ENCODE assay signal across 8 cellular contexts in the genomic region with DNA sequence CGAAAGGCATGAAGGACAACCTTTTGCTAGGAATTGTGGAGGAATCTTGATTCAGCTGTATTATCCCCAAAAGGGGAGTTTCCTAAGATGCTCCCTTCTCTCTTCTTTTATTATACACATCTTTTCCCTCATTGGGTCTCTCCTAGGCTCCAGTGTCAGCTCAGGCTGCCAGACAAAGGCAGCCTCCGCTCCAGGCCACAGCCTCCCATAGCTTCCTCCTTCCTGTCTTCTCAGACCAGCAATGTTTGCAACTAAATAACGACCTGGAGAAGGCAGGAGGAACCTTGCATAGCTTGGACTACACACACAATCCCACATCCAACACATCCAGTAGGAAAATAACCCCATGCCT. TPM values are rescaled to one million over a fixed set of nuclear protein-coding genes. Genes with fewer than 3 reads are reported as not detected.
A peak's percentile ranks its signal among the peaks of the same experiment; 100 is the strongest.
DNase-seq lines count a peak whose midpoint lies in the region; ATAC-seq and TF ChIP-seq lines count a peak whose summit lies in the region.

No MANE protein-coding gene starts in this region.

- no peak for TF ChIP-seq POLR2A in body of pancreas (IDR thresholded peaks at IDR 0.05)

- H3K27me3 ChIP-seq in body of pancreas: peaks cover 0 to 4% of the 10 kb centered on the region in 2 donors

- H3K4me3 ChIP-seq in Jurkat, Clone E6-1 (ENCODE audit: low read length): peak overlapping the region; percentile 73
- H3K4me3 ChIP-seq in body of pancreas (no peak overlapping the region), mucosa of descending colon (no peak overlapping the region)

- DNase-seq in AML-193 (lab: John Stamatoyannopoulos, UW) (peak; percentile 25 to 28), body of pancreas (no peak), mucosa of descending colon (no peak), cerebellar nuclear complex (lab: John Stamatoyannopoulos, UW) (no peak), NCI-H187 treated with DMSO at 0.1 percent for 48 hours (lab: John Stamatoyannopoulos, UW) (no peak), amygdala (lab: John Stamatoyannopoulos, UW) (no peak)
- no peak for DNase-seq in Jurkat, Clone E6-1 (ENCODE audit: low read depth, low spot score)

- WGBS in body of pancreas, 2 donors: 23 to 42% methylated on average over 3 of the region's 3 CpGs

- H3K27ac ChIP-seq in body of pancreas: peak overlapping the region; percentile 72 to 90 (median 79)

- no peak for ATAC-seq in body of pancreas
- ATAC-seq in mucosa of descending colon: peak; percentile 25
- no peak for ATAC-seq in HG02885 (IDR thresholded peaks at IDR 0.05; ENCODE audit: poor library complexity, unreplicated experiment)

- H3K36me3 ChIP-seq in body of pancreas (replicated peaks in 1 of 2; ENCODE audit: insufficient read depth in 1 of 2, low read depth in 2 of 2) (no peaks in the 10 kb centered on the region), mucosa of descending colon (ENCODE audit: low read depth) (no peaks in the 10 kb centered on the region)

- H3K4me1 ChIP-seq in body of pancreas (peaks cover 25% of the 10 kb centered on the region), mucosa of descending colon (ENCODE audit: low read depth) (peaks cover 26% of the 10 kb centered on the region)

- H3K9me3 ChIP-seq in body of pancreas (no peaks in the 10 kb centered on the region), mucosa of descending colon (no peaks in the 10 kb centered on the region)

- intact Hi-C loops in body of pancreas (cut with DNase I) (no loop called here), mucosa of descending colon (cut with DNase I, micrococcal nuclease) (no loop called here)

- TF ChIP-seq CTCF in body of pancreas (IDR thresholded peaks at IDR 0.05) (no peak), mucosa of descending colon (IDR thresholded peaks at IDR 0.05) (no peak)

RNA-seq across cellular contexts. Expression of a gene that starts 12.3 kb away (rescaled TPM):
- polyA plus RNA-seq in Jurkat, Clone E6-1 (2012; ENCODE audit: insufficient read depth, insufficient read length): 19.6 TPM
- total RNA-seq in body of pancreas: 10 to 100 TPM; 23.4 to 61.7 TPM
- total RNA-seq in mucosa of descending colon: 10 to 100 TPM in 2 of 3 donors, 1 to 10 TPM in 1; 8.7 to 28.7 (median 28.0) TPM

RNA-seq across cellular contexts. Expression of a gene that starts 12.4 kb away (rescaled TPM):
- 4.6 TPM for polyA plus RNA-seq in Jurkat, Clone E6-1 (2012; ENCODE audit: insufficient read depth, insufficient read length)
- total RNA-seq in body of pancreas (under 1 TPM; 0.52 to 0.66 TPM), mucosa of descending colon (under 1 TPM in 2 of 3 donors, not detected in 1; 0.28 to 0.43 TPM)

RNA-seq across cellular contexts. Expression of a gene that starts 18.5 kb away (rescaled TPM):
- 9.6 TPM for polyA plus RNA-seq in Jurkat, Clone E6-1 (2012; ENCODE audit: insufficient read depth, insufficient read length)
- total RNA-seq in body of pancreas (1 to 10 TPM; 1.6 to 1.8 TPM), mucosa of descending colon (10 to 100 TPM in 2 of 3 donors, 1 to 10 TPM in 1; 8.5 to 20.0 (median 16.7) TPM)

RNA-seq across cellular contexts. Expression of a gene that starts 43.7 kb away (rescaled TPM):
- 17.3 TPM for polyA plus RNA-seq in Jurkat, Clone E6-1 (2012; ENCODE audit: insufficient read depth, insufficient read length)
- total RNA-seq in body of pancreas: 10 to 100 TPM; 29.7 to 38.4 TPM
- 10 to 100 TPM; 26.0 to 82.1 (median 31.5) TPM for total RNA-seq in mucosa of descending colon

RNA-seq across cellular contexts. Expression of a gene that starts 56.0 kb away (rescaled TPM):
- 20.6 TPM for polyA plus RNA-seq in Jurkat, Clone E6-1 (2012; ENCODE audit: insufficient read depth, insufficient read length)
- 1 to 10 TPM; 1.8 to 2.3 TPM for total RNA-seq in body of pancreas
- 1 to 10 TPM; 6.0 to 7.8 (median 7.0) TPM for total RNA-seq in mucosa of descending colon

Comparison
In these comparisons a context has a peak if more than half of its experiments do, and no peak if none do; other contexts are left out.
1. DNase-seq: peak in AML-193 (2 of 2); none in Jurkat, Clone E6-1 (single experiment), body of pancreas (0 of 4), mucosa of descending colon (0 of 3), cerebellar nuclear complex (0 of 2), NCI-H187 treated with DMSO at 0.1 percent for 48 hours (single experiment) and amygdala (0 of 56).